8 cellular contexts compared by ENCODE assay signal in the genomic region with DNA sequence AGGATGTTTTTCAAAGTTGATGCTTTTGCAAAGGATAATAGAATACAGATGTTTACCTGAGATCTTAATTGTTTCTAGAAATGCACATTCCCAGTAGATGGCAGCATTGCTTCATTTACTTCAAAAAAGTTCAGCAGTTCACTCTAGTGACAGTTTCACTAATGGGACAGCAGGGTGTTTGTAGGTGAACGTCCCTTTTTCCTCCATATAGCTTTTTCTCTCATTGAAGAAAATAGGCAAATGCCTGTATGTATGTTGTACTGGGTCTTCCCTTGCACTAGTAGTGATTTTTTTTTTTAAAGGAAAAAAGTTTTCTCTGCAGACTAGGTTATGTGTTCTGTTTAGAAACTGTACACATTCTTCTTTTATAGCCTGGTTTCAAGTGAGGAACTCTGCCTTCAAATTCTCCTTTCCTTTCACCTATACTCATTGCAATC.
A peak's percentile ranks its signal among the peaks of the same experiment; 100 is the strongest.
DNase-seq lines count a peak whose midpoint lies in the region; ATAC-seq, FAIRE-seq and TF ChIP-seq lines count a peak whose summit lies in the region.

No MANE protein-coding gene starts in this region.

- peak; percentile 87 for ATAC-seq in effector memory CD8-positive, alpha-beta T cell (replicated peaks)

- H3K4me3 Mint-ChIP-seq in activated T-cell treated with anti-CD3 and anti-CD28 coated beads, Interleukin-2, amount 50 U/mL, for 24 hours, result no peak overlapping the region
- no peak overlapping the region for H3K4me3 Mint-ChIP-seq in effector memory CD8-positive, alpha-beta T cell

- TF ChIP-seq CTCF in GM20000 (IDR thresholded peaks at IDR 0.05; ENCODE audit: extremely low read depth, missing control alignments), result peak; percentile 35

- FAIRE-seq in HTR-8/SVneo (lab: Jason Lieb, UNC) (no peak), RCC 7860 (lab: Jason Lieb, UNC) (peak; percentile 70)

- H3K36me3 Mint-ChIP-seq in activated T-cell treated with anti-CD3 and anti-CD28 coated beads, Interleukin-2, amount 50 U/mL, for 24 hours (ENCODE audit: low read depth), result no peaks in the 10 kb centered on the region
- no peaks in the 10 kb centered on the region for H3K36me3 Mint-ChIP-seq in effector memory CD8-positive, alpha-beta T cell (ENCODE audit: insufficient read depth)

- DNase-seq in activated T-cell treated with anti-CD3 and anti-CD28 coated beads for 4 hours (peak; percentile 4), GM20000 (ENCODE audit: low spot score) (peak; percentile 39), HTR-8/SVneo (ENCODE audit: insufficient read length, low spot score) (peak; percentile 62), RCC 7860 (ENCODE audit: low spot score) (peak; percentile 52), myocyte (ENCODE audit: low read depth) (peak; percentile 76), ureter (ENCODE audit: low spot score) (no peak)
- DNase-seq in activated T-cell treated with anti-CD3 and anti-CD28 coated beads, Interleukin-2, amount 50 U/mL, for 24 hours, result no peak
- peak; percentile 54 to 58 (median 56) for DNase-seq in effector memory CD8-positive, alpha-beta T cell

- H3K4me1 Mint-ChIP-seq in activated T-cell treated with anti-CD3 and anti-CD28 coated beads, Interleukin-2, amount 50 U/mL, for 24 hours (ENCODE audit: low read depth), result peaks cover 18% of the 10 kb centered on the region
- H3K4me1 Mint-ChIP-seq in effector memory CD8-positive, alpha-beta T cell (ENCODE audit: low read depth in 2 of 2), result no peaks in the 10 kb centered on the region

- no peak overlapping the region for H3K27ac Mint-ChIP-seq in activated T-cell treated with anti-CD3 and anti-CD28 coated beads, Interleukin-2, amount 50 U/mL, for 24 hours
- no peak overlapping the region for H3K27ac Mint-ChIP-seq in effector memory CD8-positive, alpha-beta T cell

- H3K27me3 Mint-ChIP-seq in activated T-cell treated with anti-CD3 and anti-CD28 coated beads, Interleukin-2, amount 50 U/mL, for 24 hours, result peaks cover 20% of the 10 kb centered on the region
- H3K27me3 Mint-ChIP-seq in effector memory CD8-positive, alpha-beta T cell, result peaks cover 11 to 12% of the 10 kb centered on the region in 2 donors

- H3K9me3 Mint-ChIP-seq in activated T-cell treated with anti-CD3 and anti-CD28 coated beads, Interleukin-2, amount 50 U/mL, for 24 hours, result no peaks in the 10 kb centered on the region
- H3K9me3 Mint-ChIP-seq in effector memory CD8-positive, alpha-beta T cell, result no peaks in the 10 kb centered on the region

Comparison
In these comparisons a context has a peak if more than half of its experiments do, and no peak if none do; other contexts are left out.
1. DNase-seq: peak in activated T-cell treated with anti-CD3 and anti-CD28 coated beads for 4 hours (single experiment), GM20000 (single experiment), HTR-8/SVneo (single experiment), RCC 7860 (single experiment), effector memory CD8-positive, alpha-beta T cell (3 of 3) and myocyte (single experiment); none in activated T-cell treated with anti-CD3 and anti-CD28 coated beads, Interleukin-2, amount 50 U/mL, for 24 hours (single experiment) and ureter (single experiment).